Comparison of ENCODE assay signal across 8 cellular contexts in genomic region chr5:1503301-1504243, GRCh38. TPM values are rescaled to one million over a fixed set of nuclear protein-coding genes. Genes with fewer than 3 reads are reported as not detected.
A peak's percentile ranks its signal among the peaks of the same experiment; 100 is the strongest.
DNase-seq lines count a peak whose midpoint lies in the region; ATAC-seq and TF ChIP-seq lines count a peak whose summit lies in the region.

No MANE protein-coding gene starts in this region.

- H3K36me3 ChIP-seq in BLaER1 (peaks cover 48% of the 10 kb centered on the region), testis (ENCODE audit: low read depth, missing control alignments) (no peaks in the 10 kb centered on the region)

- H3K4me3 ChIP-seq in BLaER1 (peak overlapping the region; percentile 19; the same call in 1 of the 2 replicates), testis (no peak overlapping the region)

- H3K27ac ChIP-seq in BLaER1 (peak overlapping the region; percentile 55), testis (no peak overlapping the region)

- peaks cover 91% of the 10 kb centered on the region for H3K4me1 ChIP-seq in BLaER1
- peaks cover 7% of the 10 kb centered on the region for H3K4me1 ChIP-seq in testis

- peak; percentile 21 for ATAC-seq in GM21367 (IDR thresholded peaks at IDR 0.05; ENCODE audit: unreplicated experiment)
- no peak for ATAC-seq in GM19455 (IDR thresholded peaks at IDR 0.05; ENCODE audit: unreplicated experiment)

- no peak overlapping the region; the same call in 1 of the 2 replicates for H3K9ac ChIP-seq in BLaER1

- peak overlapping the region; percentile 83 for H3K4me2 ChIP-seq in BLaER1

- no peak for TF ChIP-seq CTCF in testis (IDR thresholded peaks at IDR 0.05)

- 68 to 70% methylated on average over 20 of the region's 20 CpGs for WGBS in testis, 2 donors

- intact Hi-C loops in testis (cut with DNase I; ENCODE audit: low total_unique reads) = no loop called here

- H3K27me3 ChIP-seq in BLaER1 (no peaks in the 10 kb centered on the region), testis (no peaks in the 10 kb centered on the region)

- TF ChIP-seq POLR2A in testis (IDR thresholded peaks at IDR 0.05) = no peak

- DNase-seq in NOMO-1 (lab: John Stamatoyannopoulos, UW; ENCODE audit: unreplicated experiment in 2 of 2) (peak; percentile 83 to 95), globus pallidus (ENCODE audit: low spot score) (peak; percentile 54), testis (peak; percentile 64), AG20443 (ENCODE audit: low spot score) (no peak)
- no peak for DNase-seq in stimulated activated CD4-positive, alpha-beta T cell treated with anti-CD3 and anti-CD28 coated beads, Interleukin-4, amount 100 ng/mL, for 24 hours

- peaks cover 100% of the 10 kb centered on the region for H4K20me1 ChIP-seq in BLaER1

- H3K9me3 ChIP-seq in BLaER1 (no peaks in the 10 kb centered on the region), testis (no peaks in the 10 kb centered on the region)

RNA-seq across cellular contexts. Expression of gene LPCAT1, which starts 20.2 kb away (rescaled TPM):
- total RNA-seq in testis = 10 to 100 TPM; 21.1 to 27.1 TPM
- 23.9 TPM for polyA plus RNA-seq in testis (ENCODE audit: insufficient read depth, low read depth, low replicate concordance)

RNA-seq across cellular contexts. Expression of gene SLC6A3, which starts 58.3 kb away (rescaled TPM):
- 1 to 10 TPM in 1 of 2 donors, under 1 TPM in 1; 0.55 to 1.5 TPM for total RNA-seq in testis
- 0.83 TPM for polyA plus RNA-seq in testis (ENCODE audit: insufficient read depth, low read depth, low replicate concordance)

Comparison
In these comparisons a context has a peak if more than half of its experiments do, and no peak if none do; other contexts are left out.
1. DNase-seq: peak in NOMO-1 (2 of 2), globus pallidus (single experiment) and testis (single experiment); none in stimulated activated CD4-positive, alpha-beta T cell treated with anti-CD3 and anti-CD28 coated beads, Interleukin-4, amount 100 ng/mL, for 24 hours (single experiment) and AG20443 (single experiment).